ENCODE assay signal across 22 cellular contexts in genomic region chr2:219472629-219473187, GRCh38. TPM values are rescaled to one million over a fixed set of nuclear protein-coding genes. Genes with fewer than 3 reads are reported as not detected.
DNase-seq lines count a peak whose midpoint lies in the region; FAIRE-seq and TF ChIP-seq lines count a peak whose summit lies in the region.
"Had no signal": no experiment of that assay in that cellular context is flagged by ENCODE, and none has a peak within 500 bp of the region (broad histone marks: within the 10 kb centered on the region; RNA-seq: fewer than 3 reads in every experiment).

No MANE protein-coding gene starts in this region.

- H3K36me3 ChIP-seq in NT2/D1 (ENCODE audit: insufficient read depth, insufficient read length, low read length) (peaks cover 54% of the 10 kb centered on the region), astrocyte (ENCODE audit: insufficient read depth, low read length) (peaks cover 2% of the 10 kb centered on the region), neuronal stem cell (replicated peaks in 1 of 2; ENCODE audit: control insufficient read depth in 2 of 2, insufficient read depth in 2 of 2, low read length in 2 of 2) (no peaks in the 10 kb centered on the region), tibial artery (peaks cover 83 to 94% (median 86%) of the 10 kb centered on the region in 3 donors)
- H3K36me3 ChIP-seq: HAP-1 had no signal

- H3K79me1 ChIP-seq in neuronal stem cell (ENCODE audit: low read depth, low read length): peaks cover 2% of the 10 kb centered on the region

- no peak overlapping the region for H2BK5ac ChIP-seq in neuronal stem cell (ENCODE audit: low read length)

- H3K4me1 Mint-ChIP-seq in astrocyte (ENCODE audit: low read depth, unreplicated experiment): peaks cover 16% of the 10 kb centered on the region

- H3K9ac ChIP-seq in NT2/D1 (ENCODE audit: insufficient read length, low read depth): peak overlapping the region; percentile 45
- H3K9ac ChIP-seq in astrocyte (ENCODE audit: low read length): no peak overlapping the region
- peak overlapping the region; percentile 21 for H3K9ac ChIP-seq in neuronal stem cell (ENCODE audit: low read depth, low read length, poor library complexity)

- peak overlapping the region; percentile 7 for H3K27ac Mint-ChIP-seq in astrocyte (ENCODE audit: unreplicated experiment)
- H3K27ac Mint-ChIP-seq: CD14-positive monocyte; CD8-positive, alpha-beta T cell; HFFc6 had no signal

- no peak overlapping the region for H4K8ac ChIP-seq in neuronal stem cell (ENCODE audit: low read depth, low read length)

- H3K79me2 ChIP-seq in astrocyte (ENCODE audit: insufficient read depth, low read length): no peaks in the 10 kb centered on the region

- no peaks in the 10 kb centered on the region for H3K9me3 Mint-ChIP-seq in astrocyte (ENCODE audit: unreplicated experiment)
- H3K9me3 Mint-ChIP-seq: CD14-positive monocyte; CD8-positive, alpha-beta T cell; HFFc6 had no signal

- H3K4me3 Mint-ChIP-seq in astrocyte (ENCODE audit: unreplicated experiment): no peak overlapping the region
- H3K4me3 Mint-ChIP-seq: CD14-positive monocyte; CD8-positive, alpha-beta T cell; HFFc6 had no signal

- DNase-seq in NT2/D1 (ENCODE audit: low read depth, low spot score) (no peak), astrocyte (ENCODE audit: low read depth) (no peak), neuronal stem cell (ENCODE audit: low spot score) (no peak), tibial artery (no peak), dedifferentiated amniotic fluid mesenchymal stem cell (ENCODE audit: extremely low spot score) (no peak), posterior cingulate gyrus (no peak), NCI-H1930 (lab: John Stamatoyannopoulos, UW) (no peak)
- DNase-seq: CD8-positive, alpha-beta T cell; COR-L47; DMS153; DMS79 treated with DMSO at 0.1 percent for 48 hours; EL; HFFc6 had no signal

- peak overlapping the region; percentile 76 for H3K4ac ChIP-seq in neuronal stem cell (ENCODE audit: low read length)

- H3K27ac ChIP-seq in astrocyte (ENCODE audit: low read depth, low read length): no peak overlapping the region
- H3K27ac ChIP-seq in neuronal stem cell (replicated peaks; ENCODE audit: low read length): no peak overlapping the region
- peak overlapping the region; percentile 96 to 97 for H3K27ac ChIP-seq in tibial artery
- H3K27ac ChIP-seq: A549 had no signal

- H2BK120ac ChIP-seq in neuronal stem cell (ENCODE audit: low read depth, low read length): no peak overlapping the region

- no peak for FAIRE-seq in astrocyte (lab: Jason Lieb, UNC)
- FAIRE-seq: A549, D721Med, G401.6, GM12892, GM19239, H1 had no signal

- H3K4me3 ChIP-seq in NT2/D1 (ENCODE audit: insufficient read length, low read depth) (no peak overlapping the region), astrocyte (ENCODE audit: insufficient read depth, low read depth, low read length) (no peak overlapping the region), neuronal stem cell (ENCODE audit: low read length in 2 of 2) (no peak overlapping the region), tibial artery (no peak overlapping the region)
- H3K4me3 ChIP-seq: A549, HAP-1 had no signal

- peak overlapping the region; percentile 26 for H2BK15ac ChIP-seq in neuronal stem cell (ENCODE audit: low read length)

- H2AK5ac ChIP-seq in neuronal stem cell (ENCODE audit: low read depth, low read length): peak overlapping the region; percentile 74

- no peak overlapping the region for H3K4me2 ChIP-seq in astrocyte (ENCODE audit: low read length)
- no peak overlapping the region for H3K4me2 ChIP-seq in neuronal stem cell (ENCODE audit: insufficient read depth, low read length, poor library complexity, severe bottlenecking)
- H3K4me2 ChIP-seq: A549 had no signal

- peak overlapping the region; percentile 50 for H3K14ac ChIP-seq in neuronal stem cell (ENCODE audit: low read length)

- H3K18ac ChIP-seq in neuronal stem cell (ENCODE audit: low read length): peak overlapping the region; percentile 64

- H3K9me3 ChIP-seq in NT2/D1 (ENCODE audit: insufficient read depth, low read length) (no peaks in the 10 kb centered on the region), astrocyte (ENCODE audit: insufficient read depth, low read depth, low read length) (no peaks in the 10 kb centered on the region), neuronal stem cell (replicated peaks in 1 of 2; ENCODE audit: control insufficient read depth in 2 of 2, insufficient read depth in 1 of 2, low read depth in 1 of 2, low read length in 2 of 2) (peaks cover 0 to under 1% of the 10 kb centered on the region in 2 donors), tibial artery (no peaks in the 10 kb centered on the region)
- H3K9me3 ChIP-seq: A549, HAP-1 had no signal

- H3K23ac ChIP-seq in neuronal stem cell (ENCODE audit: low read depth, low read length, poor library complexity): peak overlapping the region; percentile 77

- peaks cover 21% of the 10 kb centered on the region for H3K36me3 Mint-ChIP-seq in astrocyte (ENCODE audit: low read depth, unreplicated experiment)
- H3K36me3 Mint-ChIP-seq: CD14-positive monocyte had no signal

- H3K27me3 Mint-ChIP-seq in astrocyte (ENCODE audit: low read depth, unreplicated experiment): peaks cover 10% of the 10 kb centered on the region

- peaks cover 18% of the 10 kb centered on the region for H3K4me1 ChIP-seq in NT2/D1 (ENCODE audit: insufficient read depth, insufficient read length)
- H3K4me1 ChIP-seq in astrocyte (ENCODE audit: insufficient read depth, low read length): peaks cover 19% of the 10 kb centered on the region
- peaks cover 4 to 8% of the 10 kb centered on the region in 2 donors for H3K4me1 ChIP-seq in neuronal stem cell (ENCODE audit: control insufficient read depth in 2 of 2, insufficient read depth in 1 of 2, low read depth in 1 of 2, low read length in 2 of 2)
- H3K4me1 ChIP-seq in tibial artery: peaks cover 0 to 58% (median 19%) of the 10 kb centered on the region in 4 donors
- H3K4me1 ChIP-seq: HAP-1 had no signal

- WGBS in neuronal stem cell (ENCODE audit: extremely low coverage in 2 of 2, insufficient read length in 2 of 2, insufficient replicate concordance in 1 of 2), 2 donors: no CpG with 5 or more reads among the region's 12 CpGs

- H3K27me3 ChIP-seq in NT2/D1 (ENCODE audit: insufficient read depth, insufficient read length) (no peaks in the 10 kb centered on the region), astrocyte (ENCODE audit: insufficient read depth, low read length) (no peaks in the 10 kb centered on the region), neuronal stem cell (ENCODE audit: control insufficient read depth in 3 of 3, insufficient read depth in 3 of 3, low read depth in 1 of 3, low read length in 3 of 3) (peaks cover 0 to 8% (median 0%) of the 10 kb centered on the region in 3 experiments), tibial artery (no peaks in the 10 kb centered on the region)

- intact Hi-C loops in tibial artery (cut with DNase I; ENCODE audit: low total_unique reads) (no loop called here), posterior cingulate gyrus (cut with DNase I) (no loop called here)

- H2BK12ac ChIP-seq in neuronal stem cell (ENCODE audit: low read length): no peak overlapping the region

- H4K20me1 ChIP-seq in astrocyte (ENCODE audit: insufficient read depth, low read length): no peaks in the 10 kb centered on the region

- H4K91ac ChIP-seq in neuronal stem cell (ENCODE audit: low read depth, low read length, poor library complexity): peak overlapping the region; percentile 43

- TF ChIP-seq CTCF in astrocyte (IDR thresholded peaks at IDR 0.05; ENCODE audit: insufficient read depth, low read depth, low read length) (no peak), tibial artery (IDR thresholded peaks at IDR 0.05) (no peak)

- H2AFZ ChIP-seq in astrocyte (ENCODE audit: low read depth, low read length) (no peak overlapping the region), neuronal stem cell (ENCODE audit: low read length) (no peak overlapping the region)

RNA-seq across cellular contexts. Expression of gene GMPPA, which starts 26.0 kb away (rescaled TPM):
- total RNA-seq in astrocyte: 49.5 and 55.3 TPM in 2 replicates
- polyA plus RNA-seq in neuronal stem cell (2013, experiment 1 of 2): 11.1 TPM
- 10.9 TPM for polyA plus RNA-seq in neuronal stem cell (2013, experiment 2 of 2)

RNA-seq across cellular contexts. Expression of gene SPEG, which starts 38.1 kb away (rescaled TPM):
- 71.2 and 76.1 TPM in 2 replicates for total RNA-seq in astrocyte
- polyA plus RNA-seq in neuronal stem cell (2013, experiment 1 of 2): 24.0 TPM
- polyA plus RNA-seq in neuronal stem cell (2013, experiment 2 of 2): 23.9 TPM
- polyA plus RNA-seq: CD14-positive monocyte had no signal

RNA-seq across cellular contexts. Expression of gene ASIC4, which starts 41.6 kb away (rescaled TPM):
- 0.39 and 0.70 TPM in 2 replicates for total RNA-seq in astrocyte
- 0.14 TPM for polyA plus RNA-seq in neuronal stem cell (2013, experiment 1 of 2)
- 0.15 TPM for polyA plus RNA-seq in neuronal stem cell (2013, experiment 2 of 2)
- polyA plus RNA-seq: AG04450, CD14-positive monocyte had no signal

RNA-seq across cellular contexts. Expression of gene DES, which starts 54.5 kb away (rescaled TPM):
- total RNA-seq in astrocyte: 5.2 and 5.4 TPM in 2 replicates
- 0.24 TPM for polyA plus RNA-seq in neuronal stem cell (2013, experiment 1 of 2)
- 0.39 TPM for polyA plus RNA-seq in neuronal stem cell (2013, experiment 2 of 2)
- total RNA-seq: CD8-positive, alpha-beta T cell had no signal

Comparison
In these comparisons a context has a peak if more than half of its experiments do, and no peak if none do; other contexts are left out.
1. H3K27ac ChIP-seq: peak in tibial artery (2 of 2); none in astrocyte (single experiment) and neuronal stem cell (single experiment).